ENCODE assay signal across 12 cellular contexts in genomic region chr17:2723505-2723996, GRCh38. TPM values are rescaled to one million over a fixed set of nuclear protein-coding genes. Genes with fewer than 3 reads are reported as not detected.
DNase-seq lines count a peak whose midpoint lies in the region; ATAC-seq and TF ChIP-seq lines count a peak whose summit lies in the region.
"Had no signal": no experiment of that assay in that cellular context is flagged by ENCODE, and none has a peak within 500 bp of the region (broad histone marks: within the 10 kb centered on the region; RNA-seq: fewer than 3 reads in every experiment).

No MANE protein-coding gene starts in this region.

- no peaks in the 10 kb centered on the region for H3K79me2 ChIP-seq in ACC112 (ENCODE audit: control insufficient read depth, insufficient read depth, low read length, unreplicated experiment)
- H3K79me2 ChIP-seq in HCT116 (ENCODE audit: insufficient read depth, low read length): no peaks in the 10 kb centered on the region
- no peaks in the 10 kb centered on the region for H3K79me2 ChIP-seq in neural progenitor cell (ENCODE audit: low read depth)

- no peak overlapping the region for H3K27ac ChIP-seq in ACC112 (ENCODE audit: low read depth, low read length)
- peak overlapping the region; percentile 71 for H3K27ac ChIP-seq in HCT116 (ENCODE audit: low read depth, low read length)
- peak overlapping the region in 3 of 4 donors; percentile 57 to 64 (median 62) for H3K27ac ChIP-seq in gastroesophageal sphincter
- H3K27ac ChIP-seq in neural progenitor cell: no peak overlapping the region

- CTCF ChIA-PET in HCT116 (lab: Charles Lee): interaction anchor here (0.6 to 1.5 kb wide), 2 partner anchors 10 to 14 kb away, joined by 4 read pairs; no protein-coding TSS in a partner anchor

- no peak overlapping the region; the same call in 1 of the 2 replicates for H3K4me3 ChIP-seq in ACC112 (ENCODE audit: low read depth, low read length)
- H3K4me3 ChIP-seq in HCT116 (replicated peaks in 1 of 2; ENCODE audit: low read depth in 1 of 2, low read length in 2 of 2): peak overlapping the region; percentile 34 to 37
- peak overlapping the region; percentile 1 to 51 for H3K4me3 ChIP-seq in gastroesophageal sphincter
- peak overlapping the region; percentile 37 for H3K4me3 ChIP-seq in neural progenitor cell

- no peaks in the 10 kb centered on the region for H3K9me3 ChIP-seq in HCT116 (ENCODE audit: control insufficient read depth in 1 of 2, insufficient read depth in 1 of 2, low read depth in 1 of 2, low read length in 2 of 2)
- H3K9me3 ChIP-seq in gastroesophageal sphincter: no peaks in the 10 kb centered on the region
- no peaks in the 10 kb centered on the region for H3K9me3 ChIP-seq in neural progenitor cell (ENCODE audit: low read depth)
- H3K9me3 ChIP-seq: SK-N-SH had no signal

- no peak for DNase-seq in HCT116 (ENCODE audit: low read depth, low spot score)
- DNase-seq in neural progenitor cell (ENCODE audit: low spot score): peak; percentile 61
- DNase-seq in NCI-H187 treated with DMSO at 0.1 percent for 48 hours (lab: John Stamatoyannopoulos, UW): no peak
- DNase-seq in stimulated activated naive CD4-positive, alpha-beta T cell (lab: John Stamatoyannopoulos, UW): no peak
- DNase-seq in activated CD8-positive, alpha-beta memory T cell treated with anti-CD3 and anti-CD28 coated beads for 24 hours: no peak
- DNase-seq in activated T-cell treated with anti-CD3 and anti-CD28 coated beads, Interleukin-2, amount 50 U/mL, for 24 hours: no peak
- DNase-seq: CD4-positive, CD25-positive, alpha-beta regulatory T cell; Karpas-422; NCI-H510A had no signal

- H3K9ac ChIP-seq in HCT116 (ENCODE audit: low read length) (peak overlapping the region; percentile 50), neural progenitor cell (no peak overlapping the region)
- H3K9ac ChIP-seq: SK-N-SH had no signal

- H3K36me3 ChIP-seq in ACC112 (ENCODE audit: insufficient read depth, low read length) (no peaks in the 10 kb centered on the region), HCT116 (ENCODE audit: control insufficient read depth in 1 of 2, insufficient read depth in 2 of 2, low read length in 2 of 2) (no peaks in the 10 kb centered on the region), gastroesophageal sphincter (no peaks in the 10 kb centered on the region), neural progenitor cell (no peaks in the 10 kb centered on the region)

- ATAC-seq in HCT116: peak; percentile 46
- no peak for ATAC-seq in gastroesophageal sphincter

- H2AFZ ChIP-seq in ACC112 (ENCODE audit: low read length, unreplicated experiment) (peak overlapping the region; percentile 38), HCT116 (ENCODE audit: low read depth, low read length, poor library complexity, severe bottlenecking) (no peak overlapping the region), neural progenitor cell (replicated peaks) (no peak overlapping the region)

- peaks cover 27% of the 10 kb centered on the region for H3K27me3 ChIP-seq in ACC112 (ENCODE audit: insufficient read depth, low read length)
- H3K27me3 ChIP-seq in HCT116 (ENCODE audit: insufficient read depth, low read length): no peaks in the 10 kb centered on the region
- peaks cover 63% of the 10 kb centered on the region for H3K27me3 ChIP-seq in gastroesophageal sphincter
- peaks cover 29% of the 10 kb centered on the region for H3K27me3 ChIP-seq in neural progenitor cell

- intact Hi-C loops in HCT116 (cut with micrococcal nuclease): no loop called here

- TF ChIP-seq EP300 in gastroesophageal sphincter (IDR thresholded peaks at IDR 0.05): no peak

- no peaks in the 10 kb centered on the region for H4K20me1 ChIP-seq in HCT116 (ENCODE audit: insufficient read depth)
- peaks cover 5% of the 10 kb centered on the region for H4K20me1 ChIP-seq in neural progenitor cell (ENCODE audit: low read depth)

- peaks cover 35% of the 10 kb centered on the region for H3F3A ChIP-seq in neural progenitor cell (ENCODE audit: low read depth)

- no peaks in the 10 kb centered on the region for H3K9me2 ChIP-seq in HCT116 (ENCODE audit: insufficient read depth)
- H3K9me2 ChIP-seq: SK-N-SH had no signal

- H3K36me3 Mint-ChIP-seq in neural progenitor cell: no peaks in the 10 kb centered on the region
- no peaks in the 10 kb centered on the region for H3K36me3 Mint-ChIP-seq in activated T-cell treated with anti-CD3 and anti-CD28 coated beads, Interleukin-2, amount 50 U/mL, for 24 hours (ENCODE audit: low read depth)
- H3K36me3 Mint-ChIP-seq: CD4-positive, CD25-positive, alpha-beta regulatory T cell had no signal

- TF ChIP-seq CTCF in HCT116 (IDR thresholded peaks at IDR 0.05 in 2 of 3, conservative IDR thresholded peaks at IDR 0.05 in 1 of 3; ENCODE audit: borderline replicate concordance in 1 of 3, insufficient read depth in 1 of 3, low read depth in 2 of 3, low read length in 2 of 3): no peak
- no peak for TF ChIP-seq CTCF in gastroesophageal sphincter (IDR thresholded peaks at IDR 0.05)
- no peak for TF ChIP-seq CTCF in neural progenitor cell (IDR thresholded peaks at IDR 0.05)

- no TSS peak for BruUV-seq in HCT116 (replicated peaks; lab: Mats Ljungman, UMichigan)

- peak overlapping the region; percentile 67 for H3K4me2 ChIP-seq in HCT116 (ENCODE audit: low read length)
- H3K4me2 ChIP-seq in neural progenitor cell: peak overlapping the region; percentile 74
- H3K4me2 ChIP-seq: SK-N-SH had no signal

- RAD21 ChIA-PET in HCT116 (lab: Charles Lee; ENCODE audit: low non-redundant PET in 1 of 2, low total read pairs in 2 of 2, uncharacterized antibody in 2 of 2, unreplicated experiment in 2 of 2): interaction anchor here in 1 of 2 experiments (0.6 kb wide), 1 partner anchor 308 kb away, joined by 6 read pairs; no protein-coding TSS in a partner anchor

- H3K4me1 ChIP-seq in ACC112 (ENCODE audit: control insufficient read depth, insufficient read depth, low read length, unreplicated experiment) (no peaks in the 10 kb centered on the region), HCT116 (ENCODE audit: control insufficient read depth in 1 of 2, insufficient read depth in 2 of 2, low read length in 2 of 2) (peaks cover 9 to 38% of the 10 kb centered on the region in 2 experiments), gastroesophageal sphincter (peaks cover 0 to 22% (median 4%) of the 10 kb centered on the region in 3 donors), neural progenitor cell (peaks cover 7% of the 10 kb centered on the region)

- POLR2A ChIA-PET in HCT116 (lab: Charles Lee): interaction anchor here (1.1 to 1.4 kb wide), 3 partner anchors 12 to 316 kb away, joined by 3 read pairs; no protein-coding TSS in a partner anchor

- H3K4me3 Mint-ChIP-seq in neural progenitor cell: peak overlapping the region; percentile 46
- H3K4me3 Mint-ChIP-seq in activated T-cell treated with anti-CD3 and anti-CD28 coated beads, Interleukin-2, amount 50 U/mL, for 24 hours: no peak overlapping the region

- no peak for TF ChIP-seq RAD21 in HCT116 (IDR thresholded peaks at IDR 0.05; ENCODE audit: low read depth)

- no peaks in the 10 kb centered on the region for H3K9me3 Mint-ChIP-seq in neural progenitor cell
- no peaks in the 10 kb centered on the region for H3K9me3 Mint-ChIP-seq in activated T-cell treated with anti-CD3 and anti-CD28 coated beads, Interleukin-2, amount 50 U/mL, for 24 hours

- WGBS in gastroesophageal sphincter (ENCODE audit: low coverage in 1 of 2), 2 donors: no CpG with 5 or more reads among the region's 18 CpGs

- peaks cover 29% of the 10 kb centered on the region for H3K27me3 Mint-ChIP-seq in neural progenitor cell (ENCODE audit: insufficient read depth, low read depth)
- H3K27me3 Mint-ChIP-seq in activated T-cell treated with anti-CD3 and anti-CD28 coated beads, Interleukin-2, amount 50 U/mL, for 24 hours: peaks cover 48% of the 10 kb centered on the region

- TF ChIP-seq POLR2A in HCT116 (IDR thresholded peaks at IDR 0.05; ENCODE audit: borderline replicate concordance, extremely low read depth, insufficient read depth, insufficient read length) (no peak), gastroesophageal sphincter (IDR thresholded peaks at IDR 0.05) (no peak)

- no peaks in the 10 kb centered on the region for H3K4me1 Mint-ChIP-seq in neural progenitor cell
- H3K4me1 Mint-ChIP-seq in activated T-cell treated with anti-CD3 and anti-CD28 coated beads, Interleukin-2, amount 50 U/mL, for 24 hours (ENCODE audit: low read depth): peaks cover 13% of the 10 kb centered on the region

- H3K27ac Mint-ChIP-seq in neural progenitor cell: no peak overlapping the region
- H3K27ac Mint-ChIP-seq in activated T-cell treated with anti-CD3 and anti-CD28 coated beads, Interleukin-2, amount 50 U/mL, for 24 hours: no peak overlapping the region
- H3K27ac Mint-ChIP-seq: CD4-positive, CD25-positive, alpha-beta regulatory T cell had no signal

TF ChIP-seq in HCT116, 20 proteins besides CTCF, POLR2A, EP300 and RAD21 (continues in another document):
- TF ChIP-seq, protein P1, sequence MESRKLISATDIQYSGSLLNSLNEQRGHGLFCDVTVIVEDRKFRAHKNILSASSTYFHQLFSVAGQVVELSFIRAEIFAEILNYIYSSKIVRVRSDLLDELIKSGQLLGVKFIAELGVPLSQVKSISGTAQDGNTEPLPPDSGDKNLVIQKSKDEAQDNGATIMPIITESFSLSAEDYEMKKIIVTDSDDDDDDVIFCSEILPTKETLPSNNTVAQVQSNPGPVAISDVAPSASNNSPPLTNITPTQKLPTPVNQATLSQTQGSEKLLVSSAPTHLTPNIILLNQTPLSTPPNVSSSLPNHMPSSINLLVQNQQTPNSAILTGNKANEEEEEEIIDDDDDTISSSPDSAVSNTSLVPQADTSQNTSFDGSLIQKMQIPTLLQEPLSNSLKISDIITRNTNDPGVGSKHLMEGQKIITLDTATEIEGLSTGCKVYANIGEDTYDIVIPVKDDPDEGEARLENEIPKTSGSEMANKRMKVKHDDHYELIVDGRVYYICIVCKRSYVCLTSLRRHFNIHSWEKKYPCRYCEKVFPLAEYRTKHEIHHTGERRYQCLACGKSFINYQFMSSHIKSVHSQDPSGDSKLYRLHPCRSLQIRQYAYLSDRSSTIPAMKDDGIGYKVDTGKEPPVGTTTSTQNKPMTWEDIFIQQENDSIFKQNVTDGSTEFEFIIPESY (IDR thresholded peaks at IDR 0.05; ENCODE audit: extremely low read depth, insufficient replicate concordance, low read length): no peak
- TF ChIP-seq YY1 (IDR thresholded peaks at IDR 0.05; ENCODE audit: extremely low read depth, insufficient replicate concordance, low read depth, low read length) (no peak), CEBPB (IDR thresholded peaks at IDR 0.05; ENCODE audit: low read depth) (no peak), JUND (IDR thresholded peaks at IDR 0.05) (no peak), SRF (IDR thresholded peaks at IDR 0.05; ENCODE audit: low read depth) (no peak)

RNA-seq across cellular contexts. Expression of gene CLUH, which starts 12.0 kb away (rescaled TPM):
- 175 TPM for total RNA-seq in HCT116 (2021; ENCODE audit: unreplicated experiment)
- 66.9 and 80.7 TPM in 2 replicates for polyA plus RNA-seq in HCT116 (2012)
- total RNA-seq in gastroesophageal sphincter: 10 to 100 TPM; 42.6 to 87.6 (median 52.9) TPM
- 6.8 and 25.3 TPM in 2 replicates for total RNA-seq in neural progenitor cell (ENCODE audit: low replicate concordance)

RNA-seq across cellular contexts. Expression of gene CCDC92B, which starts 25.9 kb away (rescaled TPM):
- total RNA-seq in HCT116 (2021; ENCODE audit: unreplicated experiment): 0.17 TPM
- 0.02 and 0.10 TPM in 2 replicates for polyA plus RNA-seq in HCT116 (2012)
- total RNA-seq in gastroesophageal sphincter: under 1 TPM in 1 of 4 donors, not detected in 3; 0.08 TPM
- total RNA-seq in neural progenitor cell (ENCODE audit: low replicate concordance): 0.17 and 0.77 TPM in 2 replicates
- polyA plus RNA-seq: CD4-positive, CD25-positive, alpha-beta regulatory T cell had no signal

Comparison
In these comparisons a context has a peak if more than half of its experiments do, and no peak if none do; other contexts are left out.
1. H3K27ac ChIP-seq: peak in HCT116 (single experiment) and gastroesophageal sphincter (3 of 4); none in ACC112 (single experiment) and neural progenitor cell (single experiment).